In the genomic region with DNA sequence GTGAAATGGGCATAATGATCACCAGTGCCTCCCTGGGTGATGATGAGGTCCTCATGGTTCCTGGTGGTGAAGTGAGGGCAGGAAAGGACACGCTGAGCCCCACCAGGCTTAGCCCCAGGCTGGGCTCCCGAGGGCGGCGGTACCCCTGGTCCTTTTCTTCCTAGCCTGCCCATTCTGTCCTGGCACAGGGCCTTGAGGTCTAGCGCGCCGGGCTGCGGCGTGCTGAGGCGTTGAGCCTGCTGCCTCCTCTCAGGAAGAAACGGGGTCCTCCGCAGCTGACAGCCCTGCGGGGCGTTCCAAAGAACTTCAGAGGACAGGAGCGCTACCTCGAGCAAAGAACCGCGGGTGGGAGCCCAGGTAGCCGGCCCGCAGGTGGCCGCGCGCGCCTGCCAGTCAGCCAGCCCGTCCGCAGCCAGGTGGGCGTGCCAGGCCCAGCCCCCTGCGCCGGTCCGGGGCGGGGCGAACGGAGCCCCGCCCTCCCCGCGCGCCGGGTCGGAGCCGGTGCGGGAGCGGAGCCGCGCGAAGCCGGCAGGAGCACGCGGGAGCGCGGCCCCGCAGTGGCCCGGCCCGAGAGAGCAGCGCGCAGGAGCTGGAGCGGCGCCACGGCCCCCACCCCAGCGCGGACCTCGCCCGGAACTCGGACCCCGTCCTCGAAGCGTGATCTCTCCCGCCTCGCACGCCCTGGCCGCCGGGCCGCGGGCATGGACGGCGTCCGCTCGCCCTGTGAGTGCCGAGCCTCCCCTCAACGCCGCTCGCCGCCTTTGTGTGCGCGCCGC, we compare ENCODE assay signal across 1 cellular context.
A peak's percentile ranks its signal among the peaks of the same experiment; 100 is the strongest.
TF ChIP-seq lines count a peak whose summit lies in the region.

A gene (plus strand): TSS at position 477 of the 776 bp plus-strand sequence. CDS start 791 bp downstream, outside the sequence.

TF ChIP-seq in HCT116, 20 proteins besides CTCF, POLR2A, EP300 and RAD21:
- TF ChIP-seq, protein P1, sequence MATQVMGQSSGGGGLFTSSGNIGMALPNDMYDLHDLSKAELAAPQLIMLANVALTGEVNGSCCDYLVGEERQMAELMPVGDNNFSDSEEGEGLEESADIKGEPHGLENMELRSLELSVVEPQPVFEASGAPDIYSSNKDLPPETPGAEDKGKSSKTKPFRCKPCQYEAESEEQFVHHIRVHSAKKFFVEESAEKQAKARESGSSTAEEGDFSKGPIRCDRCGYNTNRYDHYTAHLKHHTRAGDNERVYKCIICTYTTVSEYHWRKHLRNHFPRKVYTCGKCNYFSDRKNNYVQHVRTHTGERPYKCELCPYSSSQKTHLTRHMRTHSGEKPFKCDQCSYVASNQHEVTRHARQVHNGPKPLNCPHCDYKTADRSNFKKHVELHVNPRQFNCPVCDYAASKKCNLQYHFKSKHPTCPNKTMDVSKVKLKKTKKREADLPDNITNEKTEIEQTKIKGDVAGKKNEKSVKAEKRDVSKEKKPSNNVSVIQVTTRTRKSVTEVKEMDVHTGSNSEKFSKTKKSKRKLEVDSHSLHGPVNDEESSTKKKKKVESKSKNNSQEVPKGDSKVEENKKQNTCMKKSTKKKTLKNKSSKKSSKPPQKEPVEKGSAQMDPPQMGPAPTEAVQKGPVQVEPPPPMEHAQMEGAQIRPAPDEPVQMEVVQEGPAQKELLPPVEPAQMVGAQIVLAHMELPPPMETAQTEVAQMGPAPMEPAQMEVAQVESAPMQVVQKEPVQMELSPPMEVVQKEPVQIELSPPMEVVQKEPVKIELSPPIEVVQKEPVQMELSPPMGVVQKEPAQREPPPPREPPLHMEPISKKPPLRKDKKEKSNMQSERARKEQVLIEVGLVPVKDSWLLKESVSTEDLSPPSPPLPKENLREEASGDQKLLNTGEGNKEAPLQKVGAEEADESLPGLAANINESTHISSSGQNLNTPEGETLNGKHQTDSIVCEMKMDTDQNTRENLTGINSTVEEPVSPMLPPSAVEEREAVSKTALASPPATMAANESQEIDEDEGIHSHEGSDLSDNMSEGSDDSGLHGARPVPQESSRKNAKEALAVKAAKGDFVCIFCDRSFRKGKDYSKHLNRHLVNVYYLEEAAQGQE (IDR thresholded peaks at IDR 0.05; ENCODE audit: low read depth): no peak
- TF ChIP-seq POLR2AphosphoS5 (IDR thresholded peaks at IDR 0.05; ENCODE audit: low read depth, low read length) (peak; percentile 60), EZH2phosphoT487 (IDR thresholded peaks at IDR 0.05; ENCODE audit: borderline replicate concordance) (no peak), ZFX (IDR thresholded peaks at IDR 0.05) (peak; percentile 57; the same call in 1 of the 2 replicates), CEBPB (IDR thresholded peaks at IDR 0.05; ENCODE audit: low read depth) (no peak)
- TF ChIP-seq, protein P2, sequence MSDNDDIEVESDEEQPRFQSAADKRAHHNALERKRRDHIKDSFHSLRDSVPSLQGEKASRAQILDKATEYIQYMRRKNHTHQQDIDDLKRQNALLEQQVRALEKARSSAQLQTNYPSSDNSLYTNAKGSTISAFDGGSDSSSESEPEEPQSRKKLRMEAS (IDR thresholded peaks at IDR 0.05): peak; percentile 39; the same call in 1 of the 2 replicates
